In the genomic region with DNA sequence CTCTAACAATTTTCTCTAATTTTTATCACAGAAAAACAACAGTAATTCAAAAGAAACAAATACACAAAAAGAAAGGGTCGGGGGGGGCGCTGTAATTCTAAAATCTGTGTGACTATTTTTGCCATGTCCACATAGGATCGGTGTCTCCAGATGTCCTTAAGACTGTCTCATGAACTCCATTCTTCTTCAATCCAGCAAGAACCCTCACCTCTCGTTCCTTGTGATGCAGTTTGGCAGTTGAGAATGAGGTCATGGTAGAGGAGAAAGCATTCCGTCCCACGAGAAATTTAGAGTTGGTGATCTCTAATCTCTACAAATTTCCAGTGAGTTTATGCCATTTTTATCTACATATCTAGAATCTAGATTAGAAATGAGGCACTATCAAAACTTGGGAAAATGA, we compare ENCODE assay signal across 15 cellular contexts.
DNase-seq lines count a peak whose midpoint lies in the region; FAIRE-seq and TF ChIP-seq lines count a peak whose summit lies in the region.
"Had no signal": no experiment of that assay in that cellular context is flagged by ENCODE, and none has a peak within 500 bp of the region (broad histone marks: within the 10 kb centered on the region; RNA-seq: fewer than 3 reads in every experiment).

No MANE protein-coding gene starts in this region.

- H3K27ac ChIP-seq in GM23248 (no peak overlapping the region), endothelial cell of umbilical vein (ENCODE audit: insufficient read depth, low read depth, low read length) (no peak overlapping the region), adrenal gland (no peak overlapping the region), caudate nucleus (ENCODE audit: low read depth, low read length) (no peak overlapping the region)
- H3K27ac ChIP-seq: BLaER1 treated with 17β-estradiol and CSF1 and Interleukin-3, amounts not matched to agents 10 nM and 100 nM had no signal

- TF ChIP-seq CTCF in endothelial cell of umbilical vein (IDR thresholded peaks at IDR 0.05; ENCODE audit: extremely low read depth in 1 of 2, insufficient read depth in 1 of 2, low read depth in 1 of 2, low read length in 2 of 2): no peak
- no peak for TF ChIP-seq CTCF in fibroblast of villous mesenchyme (IDR thresholded peaks at IDR 0.05; ENCODE audit: insufficient read depth, low read depth, low read length)
- TF ChIP-seq CTCF in adrenal gland (IDR thresholded peaks at IDR 0.05): no peak

- H4K20me1 ChIP-seq in GM23248 (ENCODE audit: insufficient read depth) (no peaks in the 10 kb centered on the region), endothelial cell of umbilical vein (replicated peaks; ENCODE audit: control insufficient read depth, extremely low read depth, insufficient read depth, low read length) (no peaks in the 10 kb centered on the region)
- H4K20me1 ChIP-seq: BLaER1 treated with 17β-estradiol and CSF1 and Interleukin-3, amounts not matched to agents 10 nM and 100 nM had no signal

- H3K36me3 ChIP-seq in GM23248 (ENCODE audit: low read depth) (no peaks in the 10 kb centered on the region), endothelial cell of umbilical vein (ENCODE audit: control insufficient read depth in 2 of 2, extremely low read depth in 1 of 2, insufficient read depth in 2 of 2, low read length in 2 of 2) (no peaks in the 10 kb centered on the region), adrenal gland (replicated peaks in 1 of 2) (no peaks in the 10 kb centered on the region)
- H3K36me3 ChIP-seq: BLaER1 treated with 17β-estradiol and CSF1 and Interleukin-3, amounts not matched to agents 10 nM and 100 nM had no signal

- DNase-seq in GM23248 (no peak), endothelial cell of umbilical vein (ENCODE audit: low read depth, low spot score) (peak; percentile 4), fibroblast of villous mesenchyme (ENCODE audit: low read depth) (peak; percentile 59), NCI-H2081 treated with DMSO at 0.1 percent for 48 hours (lab: John Stamatoyannopoulos, UW) (no peak), adrenal gland (no peak), caudate nucleus (lab: John Stamatoyannopoulos, UW) (no peak)
- DNase-seq in activated naive CD4-positive, alpha-beta T cell treated with anti-CD3 and anti-CD28 coated beads, Interleukin-2, amount 10 ng/mL, durations not matched to agents 7 days and 5 days: no peak
- DNase-seq: Calu3; CD8-positive, alpha-beta T cell; DMS79 treated with DMSO at 0.1 percent for 48 hours; GF-D8; H9 had no signal

- FAIRE-seq in endothelial cell of umbilical vein (lab: Jason Lieb, UNC): no peak
- FAIRE-seq: H1 had no signal

- H3K27me3 Mint-ChIP-seq in activated naive CD4-positive, alpha-beta T cell treated with anti-CD3 and anti-CD28 coated beads, Interleukin-2, amount 10 ng/mL, durations not matched to agents 7 days and 5 days: no peaks in the 10 kb centered on the region
- H3K27me3 Mint-ChIP-seq: B cell had no signal

- H3K9me3 ChIP-seq in GM23248 (ENCODE audit: low read depth): no peaks in the 10 kb centered on the region
- no peaks in the 10 kb centered on the region for H3K9me3 ChIP-seq in endothelial cell of umbilical vein (replicated peaks; ENCODE audit: control insufficient read depth, insufficient read depth, low read length)
- no peaks in the 10 kb centered on the region for H3K9me3 ChIP-seq in adrenal gland (replicated peaks in 1 of 3)
- H3K9me3 ChIP-seq: BLaER1 treated with 17β-estradiol and CSF1 and Interleukin-3, amounts not matched to agents 10 nM and 100 nM had no signal

- H3K9me2 ChIP-seq in GM23248 (ENCODE audit: insufficient read depth): no peaks in the 10 kb centered on the region

- no TSS peak for BruUV-seq in endothelial cell of umbilical vein (replicated peaks; lab: Mats Ljungman, UMichigan)

- POLR2A ChIA-PET in endothelial cell of umbilical vein (lab: Charles Lee): no interaction called here

- no peaks in the 10 kb centered on the region for H3K4me1 Mint-ChIP-seq in activated naive CD4-positive, alpha-beta T cell treated with anti-CD3 and anti-CD28 coated beads, Interleukin-2, amount 10 ng/mL, durations not matched to agents 7 days and 5 days
- H3K4me1 Mint-ChIP-seq: B cell had no signal

- H3K27ac Mint-ChIP-seq in activated naive CD4-positive, alpha-beta T cell treated with anti-CD3 and anti-CD28 coated beads, Interleukin-2, amount 10 ng/mL, durations not matched to agents 7 days and 5 days: no peak overlapping the region
- H3K27ac Mint-ChIP-seq: B cell; CD8-positive, alpha-beta T cell; H9 had no signal

- no peak for TF ChIP-seq POLR2A in endothelial cell of umbilical vein (IDR thresholded peaks at IDR 0.05; ENCODE audit: low read depth, low read length)
- TF ChIP-seq POLR2A in adrenal gland (IDR thresholded peaks at IDR 0.05): no peak

- H3K4me3 Mint-ChIP-seq in activated naive CD4-positive, alpha-beta T cell treated with anti-CD3 and anti-CD28 coated beads, Interleukin-2, amount 10 ng/mL, durations not matched to agents 7 days and 5 days: no peak overlapping the region
- H3K4me3 Mint-ChIP-seq: B cell; CD8-positive, alpha-beta T cell; H9 had no signal

- intact Hi-C loops in endothelial cell of umbilical vein (cut with micrococcal nuclease): no loop called here
- intact Hi-C loops in adrenal gland (cut with DNase I): no loop called here

- H3K9ac ChIP-seq in GM23248: no peak overlapping the region
- no peak overlapping the region for H3K9ac ChIP-seq in endothelial cell of umbilical vein (replicated peaks; ENCODE audit: extremely low read depth, insufficient read depth, low read length)
- H3K9ac ChIP-seq: BLaER1 treated with 17β-estradiol and CSF1 and Interleukin-3, amounts not matched to agents 10 nM and 100 nM had no signal

- H3K9me3 Mint-ChIP-seq in activated naive CD4-positive, alpha-beta T cell treated with anti-CD3 and anti-CD28 coated beads, Interleukin-2, amount 10 ng/mL, durations not matched to agents 7 days and 5 days: no peaks in the 10 kb centered on the region
- H3K9me3 Mint-ChIP-seq: H9 had no signal

- in situ Hi-C loops in GM23248 (cut with MboI): no loop called here

- dilution Hi-C loops in endothelial cell of umbilical vein (cut with MboI; ENCODE audit: extremely low pct_ligation_motif_present, low sequenced_read_pairs): no loop called here

- H2AFZ ChIP-seq in GM23248: peak overlapping the region; percentile 26
- H2AFZ ChIP-seq in endothelial cell of umbilical vein (ENCODE audit: low read depth, low read length): no peak overlapping the region

- peak overlapping the region; percentile 22 for H3K4me2 ChIP-seq in GM23248 (ENCODE audit: unreplicated experiment)
- H3K4me2 ChIP-seq in endothelial cell of umbilical vein (ENCODE audit: insufficient read depth, low read length): no peak overlapping the region
- H3K4me2 ChIP-seq: BLaER1 treated with 17β-estradiol and CSF1 and Interleukin-3, amounts not matched to agents 10 nM and 100 nM had no signal

- peaks cover 11% of the 10 kb centered on the region; the same call in 1 of the 2 replicates for H3F3A ChIP-seq in GM23248 (ENCODE audit: insufficient read depth)

- CTCF ChIA-PET in endothelial cell of umbilical vein (lab: Charles Lee): interaction anchor here (1.2 kb wide), 1 partner anchor 37 kb away, joined by 3 read pairs; no protein-coding TSS in a partner anchor
- CTCF ChIA-PET in activated naive CD4-positive, alpha-beta T cell treated with anti-CD3 and anti-CD28 coated beads, Interleukin-2, amount 10 ng/mL, durations not matched to agents 7 days and 5 days (lab: Charles Lee): no interaction called here

- H3K36me3 Mint-ChIP-seq in activated naive CD4-positive, alpha-beta T cell treated with anti-CD3 and anti-CD28 coated beads, Interleukin-2, amount 10 ng/mL, durations not matched to agents 7 days and 5 days: no peaks in the 10 kb centered on the region
- H3K36me3 Mint-ChIP-seq: CD8-positive, alpha-beta T cell had no signal

- WGBS in GM23248 (ENCODE audit: low coverage in 1 of 2, low lambda C conversion rate in 2 of 2, missing lambda C conversion rate in 2 of 2), 2 experiments: 49 to 57% methylated on average over 6 of the region's 6 CpGs
- WGBS in adrenal gland, 4 donors: 55 to 61% (median 59%) methylated on average over 6 of the region's 6 CpGs

- H3K4me3 ChIP-seq in GM23248: no peak overlapping the region
- no peak overlapping the region for H3K4me3 ChIP-seq in endothelial cell of umbilical vein (replicated peaks in 1 of 3; ENCODE audit: insufficient read depth in 1 of 3, low read depth in 1 of 3, low read length in 3 of 3)
- no peak overlapping the region for H3K4me3 ChIP-seq in fibroblast of villous mesenchyme (ENCODE audit: low read depth, low read length)
- H3K4me3 ChIP-seq in adrenal gland: no peak overlapping the region
- H3K4me3 ChIP-seq: BLaER1 treated with 17β-estradiol and CSF1 and Interleukin-3, amounts not matched to agents 10 nM and 100 nM had no signal

- H3K79me2 ChIP-seq in GM23248 (ENCODE audit: insufficient read depth): no peaks in the 10 kb centered on the region
- H3K79me2 ChIP-seq in endothelial cell of umbilical vein (ENCODE audit: control insufficient read depth, insufficient read depth, low read length): no peaks in the 10 kb centered on the region

- peaks cover 18% of the 10 kb centered on the region for H3K4me1 ChIP-seq in GM23248 (ENCODE audit: insufficient read depth)
- peaks cover 6% of the 10 kb centered on the region for H3K4me1 ChIP-seq in endothelial cell of umbilical vein (ENCODE audit: control insufficient read depth, extremely low read depth, insufficient read depth, low read length)
- no peaks in the 10 kb centered on the region for H3K4me1 ChIP-seq in adrenal gland (replicated peaks in 1 of 2)
- H3K4me1 ChIP-seq: BLaER1 treated with 17β-estradiol and CSF1 and Interleukin-3, amounts not matched to agents 10 nM and 100 nM had no signal

- H3K27me3 ChIP-seq in GM23248 (replicated peaks; ENCODE audit: insufficient read depth): no peaks in the 10 kb centered on the region
- no peaks in the 10 kb centered on the region for H3K27me3 ChIP-seq in endothelial cell of umbilical vein (ENCODE audit: control insufficient read depth in 2 of 2, insufficient read depth in 2 of 2, low read length in 2 of 2)
- H3K27me3 ChIP-seq in adrenal gland: no peaks in the 10 kb centered on the region
- H3K27me3 ChIP-seq: BLaER1 treated with 17β-estradiol and CSF1 and Interleukin-3, amounts not matched to agents 10 nM and 100 nM had no signal

- no peaks in the 10 kb centered on the region for H3K9me1 ChIP-seq in endothelial cell of umbilical vein (replicated peaks; ENCODE audit: control insufficient read depth, extremely low read depth, insufficient read depth, low read length)

TF ChIP-seq in endothelial cell of umbilical vein, 7 proteins besides CTCF, POLR2A, EP300 and RAD21:
- TF ChIP-seq JUN (IDR thresholded peaks at IDR 0.05; ENCODE audit: borderline replicate concordance, insufficient read depth, insufficient read length, low read depth) (no peak), MYC (IDR thresholded peaks at IDR 0.05; ENCODE audit: low read depth, low read length) (no peak)
- TF ChIP-seq, protein P1, sequence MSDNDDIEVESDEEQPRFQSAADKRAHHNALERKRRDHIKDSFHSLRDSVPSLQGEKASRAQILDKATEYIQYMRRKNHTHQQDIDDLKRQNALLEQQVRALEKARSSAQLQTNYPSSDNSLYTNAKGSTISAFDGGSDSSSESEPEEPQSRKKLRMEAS (IDR thresholded peaks at IDR 0.05; ENCODE audit: insufficient read depth, insufficient read length): no peak

Comparison
In these comparisons a context has a peak if more than half of its experiments do, and no peak if none do; other contexts are left out.
1. DNase-seq: peak in endothelial cell of umbilical vein (single experiment) and fibroblast of villous mesenchyme (single experiment); none in GM23248 (single experiment), NCI-H2081 treated with DMSO at 0.1 percent for 48 hours (single experiment), adrenal gland (0 of 7), activated naive CD4-positive, alpha-beta T cell treated with anti-CD3 and anti-CD28 coated beads, Interleukin-2, amount 10 ng/mL, durations not matched to agents 7 days and 5 days (single experiment) and caudate nucleus (0 of 61).